8 cellular contexts compared by ENCODE assay signal in the genomic region with DNA sequence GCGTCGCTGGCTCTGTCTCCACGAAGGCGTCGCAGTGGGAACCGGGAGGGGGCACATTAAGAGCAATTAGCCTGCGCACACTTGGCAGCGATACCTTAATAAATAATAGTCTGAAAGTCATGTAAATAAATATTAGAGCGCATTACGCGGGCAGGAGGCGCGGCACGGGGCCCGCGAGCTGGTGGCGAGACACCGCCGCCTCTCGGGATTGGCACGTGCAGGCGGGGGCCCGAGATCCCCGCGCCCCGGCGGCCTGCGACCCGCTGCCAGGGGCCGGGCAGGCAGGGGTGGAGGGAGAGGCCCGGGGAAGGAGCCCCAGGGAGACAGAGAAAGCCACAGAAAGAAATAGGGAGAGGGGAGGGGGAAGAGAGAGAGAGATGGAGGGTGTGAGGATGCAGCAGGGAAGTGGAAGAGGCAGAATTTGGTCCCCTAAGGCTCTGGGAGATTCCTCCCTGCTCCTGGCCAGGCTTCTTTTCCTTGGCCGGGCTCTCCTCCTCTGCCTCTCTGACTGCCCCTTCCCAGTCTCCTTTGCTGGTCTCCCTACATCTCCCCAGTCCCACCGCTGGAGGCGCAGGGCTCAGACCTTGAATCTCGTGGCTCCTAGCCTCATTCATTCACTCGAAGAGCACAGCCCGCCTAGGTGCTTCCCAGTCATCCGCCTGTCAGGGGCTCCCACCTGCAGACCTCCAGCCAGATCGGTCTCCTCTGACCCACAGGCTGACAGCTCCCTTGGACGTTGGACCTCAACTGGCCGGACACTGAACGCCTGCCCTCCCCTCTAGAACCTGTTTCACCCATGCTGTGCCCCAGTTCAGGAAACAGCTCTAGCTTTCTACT.
DNase-seq lines count a peak whose midpoint lies in the region; ATAC-seq and TF ChIP-seq lines count a peak whose summit lies in the region.

No MANE protein-coding gene starts in this region.

- peak; percentile 75 for TF ChIP-seq CTCF in AG09309 (IDR thresholded peaks at IDR 0.05; ENCODE audit: control insufficient read depth, insufficient read depth, low read depth, low read length, missing control alignments)
- TF ChIP-seq CTCF in HFF-Myc (IDR thresholded peaks at IDR 0.05; ENCODE audit: low read depth, low read length, missing control alignments), result peak; percentile 61
- peak; percentile 40 for TF ChIP-seq CTCF in smooth muscle cell (IDR thresholded peaks at IDR 0.05; ENCODE audit: borderline replicate concordance, insufficient read depth, poor library complexity, severe bottlenecking)

- intact Hi-C loops in CD4-positive, alpha-beta memory T cell (cut with micrococcal nuclease), result no loop called here

- H3K4me3 Mint-ChIP-seq in CD4-positive, alpha-beta memory T cell, result peak overlapping the region in 1 of 8 donors; percentile 47

- peaks cover 42 to 47% of the 10 kb centered on the region in 2 donors for H3K27me3 Mint-ChIP-seq in CD4-positive, alpha-beta memory T cell

- H3K4me2 ChIP-seq in smooth muscle cell, result peak overlapping the region; percentile 84

- H3K9me3 Mint-ChIP-seq in CD4-positive, alpha-beta memory T cell, result peaks cover 0 to 4% (median 0%) of the 10 kb centered on the region in 8 donors

- H3K9me3 ChIP-seq in adipocyte (ENCODE audit: control insufficient read depth, low read length) (no peaks in the 10 kb centered on the region), smooth muscle cell (replicated peaks; ENCODE audit: low read depth) (no peaks in the 10 kb centered on the region)
- H3K9me3 ChIP-seq in CD4-positive, alpha-beta memory T cell (ENCODE audit: control insufficient read depth in 1 of 2, low read length in 2 of 2), result no peaks in the 10 kb centered on the region

- H3K27me3 ChIP-seq in adipocyte (replicated peaks; ENCODE audit: control insufficient read depth, insufficient read depth, low read length), result peaks cover 72% of the 10 kb centered on the region
- peaks cover 71% of the 10 kb centered on the region for H3K27me3 ChIP-seq in smooth muscle cell (ENCODE audit: low read depth)
- peaks cover 21% of the 10 kb centered on the region for H3K27me3 ChIP-seq in CD4-positive, alpha-beta memory T cell (ENCODE audit: insufficient read depth, low read length)

- no peaks in the 10 kb centered on the region for H3F3A ChIP-seq in smooth muscle cell (ENCODE audit: low read depth)

- no peak overlapping the region for H3K27ac ChIP-seq in smooth muscle cell (ENCODE audit: low read depth)
- H3K27ac ChIP-seq in CD4-positive, alpha-beta memory T cell (ENCODE audit: low read depth, low read length), result no peak overlapping the region

- H3K4me3 ChIP-seq in AG09309 (ENCODE audit: control insufficient read depth, low read depth, low read length), result no peak overlapping the region
- no peak overlapping the region for H3K4me3 ChIP-seq in HFF-Myc (replicated peaks; ENCODE audit: low read depth, low read length)
- peak overlapping the region; percentile 48 for H3K4me3 ChIP-seq in adipocyte (ENCODE audit: low read length)
- H3K4me3 ChIP-seq in iPS-11a (ENCODE audit: low read depth, low read length), result peak overlapping the region; percentile 34
- H3K4me3 ChIP-seq in smooth muscle cell, result peak overlapping the region; percentile 41
- H3K4me3 ChIP-seq in CD4-positive, alpha-beta memory T cell (ENCODE audit: low read length in 2 of 2), result no peak overlapping the region

- 7% methylated on average over 39 of the region's 42 CpGs for WGBS in smooth muscle cell (ENCODE audit: low lambda C conversion rate)

- H3K4me1 Mint-ChIP-seq in CD4-positive, alpha-beta memory T cell, result peaks cover 0 to 7% (median 4%) of the 10 kb centered on the region in 4 donors

- no peaks in the 10 kb centered on the region for H3K79me2 ChIP-seq in smooth muscle cell (ENCODE audit: low read depth)

- DNase-seq in AG09309 (ENCODE audit: low read depth) (no peak), HFF-Myc (ENCODE audit: extremely low read depth, low read depth) (peak; percentile 6), adipocyte (ENCODE audit: low read depth) (peak; percentile 50), smooth muscle cell (lab: John Stamatoyannopoulos, UW; ENCODE audit: unreplicated experiment) (no peak), UCSD-AML1 (lab: John Stamatoyannopoulos, UW; ENCODE audit: unreplicated experiment) (no peak)
- no peak for DNase-seq in CD4-positive, alpha-beta memory T cell

- no peaks in the 10 kb centered on the region for H3K36me3 ChIP-seq in adipocyte (ENCODE audit: control insufficient read depth, insufficient read depth, low read length, severe bottlenecking)
- no peaks in the 10 kb centered on the region for H3K36me3 ChIP-seq in smooth muscle cell (ENCODE audit: low read depth)
- no peaks in the 10 kb centered on the region for H3K36me3 ChIP-seq in CD4-positive, alpha-beta memory T cell (ENCODE audit: insufficient read depth, low read length)

- no peak overlapping the region for H3K9ac ChIP-seq in adipocyte (ENCODE audit: low read length)
- H3K9ac ChIP-seq in smooth muscle cell (ENCODE audit: low read depth), result no peak overlapping the region

- H4K20me1 ChIP-seq in smooth muscle cell (ENCODE audit: low read depth), result no peaks in the 10 kb centered on the region

- no peak overlapping the region for H3K27ac Mint-ChIP-seq in CD4-positive, alpha-beta memory T cell

- H3K4me1 ChIP-seq in adipocyte (ENCODE audit: control insufficient read depth, insufficient read depth, low read length) (peaks cover 12% of the 10 kb centered on the region), smooth muscle cell (ENCODE audit: low read depth) (peaks cover 8% of the 10 kb centered on the region)
- no peaks in the 10 kb centered on the region for H3K4me1 ChIP-seq in CD4-positive, alpha-beta memory T cell (ENCODE audit: insufficient read depth, low read length)

- H3K36me3 Mint-ChIP-seq in CD4-positive, alpha-beta memory T cell, result peaks cover 0 to 2% of the 10 kb centered on the region in 2 donors

- CTCF ChIA-PET in CD4-positive, alpha-beta memory T cell (lab: Charles Lee; ENCODE audit: partially characterized antibody), result no interaction called here

- no peak for ATAC-seq in HG02840 (IDR thresholded peaks at IDR 0.05; ENCODE audit: low FRiP score, unreplicated experiment)

- H2AFZ ChIP-seq in smooth muscle cell (ENCODE audit: low read depth), result peak overlapping the region; percentile 37

- POLR2A ChIA-PET in CD4-positive, alpha-beta memory T cell (lab: Charles Lee; ENCODE audit: partially characterized antibody), result no interaction called here

Comparison
In these comparisons a context has a peak if more than half of its experiments do, and no peak if none do; other contexts are left out.
1. DNase-seq: peak in HFF-Myc (single experiment) and adipocyte (single experiment); none in AG09309 (single experiment), smooth muscle cell (single experiment), CD4-positive, alpha-beta memory T cell (0 of 5) and UCSD-AML1 (single experiment).
2. H3K4me3 ChIP-seq: peak in adipocyte (single experiment), iPS-11a (single experiment) and smooth muscle cell (single experiment); none in AG09309 (single experiment), HFF-Myc (single experiment) and CD4-positive, alpha-beta memory T cell (0 of 2).
3. Peak in every context shown above with its lines, with median percentiles within 50 percentile points of each other: CTCF ChIP-seq.